ENCODE assay signal across 8 cellular contexts in the genomic region with DNA sequence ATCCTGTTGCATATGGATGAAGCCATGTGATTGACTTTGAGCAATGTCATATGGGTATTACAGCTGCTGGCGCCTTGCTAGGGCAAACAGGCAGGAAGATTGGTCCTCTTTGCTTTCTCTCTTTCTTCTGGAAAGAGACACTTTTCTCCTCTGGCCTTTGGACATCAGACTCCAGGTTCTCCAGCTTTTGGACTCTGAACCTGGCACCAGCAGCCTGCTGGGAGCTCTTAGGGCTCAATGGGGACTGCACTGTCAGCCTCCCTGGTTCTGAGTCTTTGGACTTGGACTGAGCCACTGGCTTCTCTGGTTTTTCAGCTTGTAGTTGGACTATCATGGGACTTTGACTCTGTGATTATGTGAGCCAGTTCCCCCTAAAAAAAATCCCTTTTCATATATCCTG.
"Had no signal": no experiment of that assay in that cellular context is flagged by ENCODE, and none has a peak within 500 bp of the region (broad histone marks: within the 10 kb centered on the region; RNA-seq: fewer than 3 reads in every experiment).

No MANE protein-coding gene starts in this region.

- H3K27ac Mint-ChIP-seq: H9, IgD-negative memory B cell had no signal

- H3K4me3 Mint-ChIP-seq: H9, IgD-negative memory B cell had no signal

- H3K27ac ChIP-seq: GM23248 had no signal

- H2AFZ ChIP-seq: GM23248 had no signal

- FAIRE-seq: H1, H54, HTR-8/SVneo had no signal

- H3K4me3 ChIP-seq: GM23248 had no signal

- DNase-seq: GM23248, H9, HCEC 1CT, KBM-7 had no signal

- H3K9ac ChIP-seq: GM23248 had no signal
